Comparison of ENCODE assay signal across 8 cellular contexts in the genomic region with DNA sequence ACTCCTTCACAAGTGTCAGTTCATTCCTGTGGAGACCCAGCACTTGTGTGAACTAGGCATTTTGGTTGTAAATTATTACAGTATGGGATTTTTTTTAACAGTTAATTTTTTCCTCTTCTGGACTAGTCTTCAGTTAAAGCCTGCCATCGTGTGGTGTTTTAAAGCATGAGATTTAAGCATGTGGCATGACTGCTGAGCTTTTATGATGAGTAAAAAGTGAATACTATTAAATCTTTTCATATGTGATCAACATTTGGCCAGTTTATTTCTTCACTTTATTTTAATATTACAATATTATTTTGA. TPM values are rescaled to one million over a fixed set of nuclear protein-coding genes. Genes with fewer than 3 reads are reported as not detected.
A peak's percentile ranks its signal among the peaks of the same experiment; 100 is the strongest.
DNase-seq lines count a peak whose midpoint lies in the region; ATAC-seq and TF ChIP-seq lines count a peak whose summit lies in the region.

No MANE protein-coding gene starts in this region.

- TF ChIP-seq CTCF in astrocyte of the spinal cord (IDR thresholded peaks at IDR 0.05; ENCODE audit: low read depth, low read length) (peak; percentile 36), nephron (IDR thresholded peaks at IDR 0.05; ENCODE audit: unreplicated experiment in 3 of 3) (peak; percentile 47 to 61 (median 57)), glutamatergic neuron (IDR thresholded peaks at IDR 0.05; ENCODE audit: partially characterized antibody, unreplicated experiment) (no peak)

- H3K27me3 Mint-ChIP-seq in nephron (ENCODE audit: low read depth) (peaks cover 4% of the 10 kb centered on the region), glutamatergic neuron (ENCODE audit: unreplicated experiment) (peaks cover 2% of the 10 kb centered on the region)

- H3K4me1 Mint-ChIP-seq in nephron = no peaks in the 10 kb centered on the region
- peaks cover 3% of the 10 kb centered on the region for H3K4me1 Mint-ChIP-seq in glutamatergic neuron (ENCODE audit: low read depth, unreplicated experiment)

- H3K4me3 Mint-ChIP-seq in nephron (no peak overlapping the region), glutamatergic neuron (ENCODE audit: unreplicated experiment) (no peak overlapping the region)

- in situ Hi-C loops in astrocyte of the spinal cord (cut with HindIII; ENCODE audit: low sequenced_read_pairs) = no loop called here

- ATAC-seq in HG03095 (IDR thresholded peaks at IDR 0.05; ENCODE audit: unreplicated experiment) (peak; percentile 60), HG02852 (IDR thresholded peaks at IDR 0.05; ENCODE audit: unreplicated experiment) (no peak)

- no peak overlapping the region for H3K4me3 ChIP-seq in astrocyte of the spinal cord (ENCODE audit: low read depth, low read length)

- H3K27ac Mint-ChIP-seq in nephron (no peak overlapping the region), glutamatergic neuron (ENCODE audit: unreplicated experiment) (no peak overlapping the region)

- H3K36me3 Mint-ChIP-seq in nephron (ENCODE audit: low read depth) (peaks cover 31% of the 10 kb centered on the region), glutamatergic neuron (ENCODE audit: unreplicated experiment) (no peaks in the 10 kb centered on the region)

- H3K9me3 Mint-ChIP-seq in nephron = no peaks in the 10 kb centered on the region
- H3K9me3 Mint-ChIP-seq in glutamatergic neuron (ENCODE audit: unreplicated experiment) = no peaks in the 10 kb centered on the region

- DNase-seq in NOMO-1 treated with DMSO at 0.1 percent for 48 hours (lab: John Stamatoyannopoulos, UW; ENCODE audit: unreplicated experiment) (peak; percentile 58), NOMO-1 (lab: John Stamatoyannopoulos, UW; ENCODE audit: unreplicated experiment in 2 of 2) (no peak), astrocyte of the spinal cord (ENCODE audit: low read depth, low spot score) (peak; percentile 57), COLO829 (ENCODE audit: low spot score) (no peak), glutamatergic neuron (no peak)

RNA-seq across cellular contexts. Expression of a gene that starts 25.0 kb away (rescaled TPM):
- total RNA-seq in glutamatergic neuron (ENCODE audit: unreplicated experiment) = 94.3 TPM

Comparison
In these comparisons a context has a peak if more than half of its experiments do, and no peak if none do; other contexts are left out.
1. DNase-seq: peak in NOMO-1 treated with DMSO at 0.1 percent for 48 hours (single experiment) and astrocyte of the spinal cord (single experiment); none in NOMO-1 (0 of 2), COLO829 (single experiment) and glutamatergic neuron (single experiment).